In genomic region chr5:139562847-139563246, GRCh38 we compare ENCODE assay signal across 8 cellular contexts. TPM values are rescaled to one million over a fixed set of nuclear protein-coding genes. Genes with fewer than 3 reads are reported as not detected.
DNase-seq lines count a peak whose midpoint lies in the region; ATAC-seq and TF ChIP-seq lines count a peak whose summit lies in the region.

No MANE protein-coding gene starts in this region.

- 19 to 28% methylated on average over 5 of the region's 5 CpGs for WGBS in esophagus, 2 donors

- CTCF ChIA-PET in PC-9 (lab: Charles Lee) = no interaction called here

- H3K4me3 ChIP-seq in GM06990 (replicated peaks; ENCODE audit: low read depth, low read length) = peak overlapping the region; percentile 86
- H3K4me3 ChIP-seq in PC-9 = peak overlapping the region; percentile 99
- H3K4me3 ChIP-seq in esophagus (ENCODE audit: low read depth in 1 of 2, low read length in 2 of 2) = peak overlapping the region; percentile 31 to 84

- H2AFZ ChIP-seq in PC-9 = no peak overlapping the region

- H3K27me3 ChIP-seq in GM06990 (replicated peaks; ENCODE audit: control insufficient read depth, insufficient read depth, low read length) = no peaks in the 10 kb centered on the region
- no peaks in the 10 kb centered on the region for H3K27me3 ChIP-seq in PC-9 (ENCODE audit: insufficient read depth, low read depth)
- H3K27me3 ChIP-seq in esophagus (ENCODE audit: control insufficient read depth in 1 of 2, insufficient read depth in 2 of 2, low read length in 2 of 2) = no peaks in the 10 kb centered on the region

- BruUV-seq in PC-9 (replicated peaks; lab: Mats Ljungman, UMichigan) = no TSS peak

- no peaks in the 10 kb centered on the region for H3K9me3 ChIP-seq in PC-9 (ENCODE audit: insufficient read depth, low read depth)
- no peaks in the 10 kb centered on the region for H3K9me3 ChIP-seq in esophagus (ENCODE audit: control insufficient read depth in 2 of 2, insufficient read depth in 1 of 2, low read depth in 1 of 2, low read length in 1 of 2)

- POLR2A ChIA-PET in PC-9 (lab: Charles Lee; ENCODE audit: unreplicated experiment) = interaction anchor here (0.7 kb wide), 1 partner anchor 131 kb away, joined by 3 read pairs; no protein-coding TSS in a partner anchor

- no peaks in the 10 kb centered on the region for H3K27me3 Mint-ChIP-seq in progenitor cell of endocrine pancreas

- intact Hi-C loops in PC-9 (cut with micrococcal nuclease; ENCODE audit: unreplicated experiment) = no loop called here

- peaks cover 19% of the 10 kb centered on the region for H3F3A ChIP-seq in PC-9 (ENCODE audit: insufficient read depth, low read depth)

- H3K4me3 Mint-ChIP-seq in progenitor cell of endocrine pancreas (ENCODE audit: low read depth) = peak overlapping the region; percentile 92

- no peaks in the 10 kb centered on the region for H3K9me3 Mint-ChIP-seq in progenitor cell of endocrine pancreas (ENCODE audit: low read depth)

- H3K4me2 ChIP-seq in PC-9 = peak overlapping the region; percentile 97

- peaks cover 18% of the 10 kb centered on the region for H3K4me1 Mint-ChIP-seq in progenitor cell of endocrine pancreas (ENCODE audit: low read depth)

- peak overlapping the region; percentile 88; the same call in 1 of the 2 replicates for H3K27ac ChIP-seq in PC-9
- no peak overlapping the region for H3K27ac ChIP-seq in esophagus (ENCODE audit: low read depth in 2 of 2, low read length in 1 of 2)

- no peak for DNase-seq in GM06990 (ENCODE audit: extremely low read depth, insufficient read length)
- no peak for DNase-seq in PC-9
- no peak for DNase-seq in progenitor cell of endocrine pancreas (ENCODE audit: low spot score, unreplicated experiment)

- H3K36me3 Mint-ChIP-seq in progenitor cell of endocrine pancreas (ENCODE audit: insufficient read depth) = peaks cover 12% of the 10 kb centered on the region

- peaks cover 66% of the 10 kb centered on the region for H3K79me2 ChIP-seq in PC-9 (ENCODE audit: low read depth)

- H3K4me1 ChIP-seq in PC-9 (replicated peaks; ENCODE audit: insufficient read depth) = peaks cover 35% of the 10 kb centered on the region
- H3K4me1 ChIP-seq in esophagus (ENCODE audit: control insufficient read depth in 2 of 2, insufficient read depth in 2 of 2, low read length in 1 of 2) = peaks cover 0 to 6% of the 10 kb centered on the region in 2 donors

- H3K9me2 ChIP-seq in PC-9 (ENCODE audit: insufficient read depth) = no peaks in the 10 kb centered on the region

- H4K20me1 ChIP-seq in PC-9 (ENCODE audit: insufficient read depth) = peaks cover 56% of the 10 kb centered on the region

- TF ChIP-seq CTCF in GM06990 (IDR thresholded peaks at IDR 0.05; ENCODE audit: insufficient read depth, low read length, poor library complexity, severe bottlenecking) = no peak
- no peak for TF ChIP-seq CTCF in PC-9 (conservative IDR thresholded peaks at IDR 0.05)
- no peak for TF ChIP-seq CTCF in progenitor cell of endocrine pancreas (IDR thresholded peaks at IDR 0.05; ENCODE audit: unreplicated experiment)

- H3K36me3 ChIP-seq in GM06990 (ENCODE audit: control insufficient read depth, insufficient read depth, low read length) (no peaks in the 10 kb centered on the region), PC-9 (ENCODE audit: low read depth) (peaks cover 17% of the 10 kb centered on the region), esophagus (ENCODE audit: control insufficient read depth in 2 of 2, insufficient read depth in 2 of 2, low read length in 1 of 2) (no peaks in the 10 kb centered on the region)

- ATAC-seq in GM21367 (IDR thresholded peaks at IDR 0.05; ENCODE audit: unreplicated experiment) (no peak), HG02885 (IDR thresholded peaks at IDR 0.05; ENCODE audit: poor library complexity, unreplicated experiment) (no peak), GM18511 (IDR thresholded peaks at IDR 0.05; ENCODE audit: unreplicated experiment) (no peak), HG03442 (IDR thresholded peaks at IDR 0.05; ENCODE audit: unreplicated experiment) (no peak)

- peak overlapping the region; percentile 43 for H3K27ac Mint-ChIP-seq in progenitor cell of endocrine pancreas

RNA-seq across cellular contexts. Expression of gene UBE2D2, which starts 1.7 kb away (rescaled TPM):
- 86.2 and 115 TPM in 2 replicates for total RNA-seq in PC-9 (2021)
- polyA plus RNA-seq in esophagus = 10 to 100 TPM; 43.4 to 76.9 TPM
- 147 and 155 TPM in 2 replicates for total RNA-seq in progenitor cell of endocrine pancreas
